9 cellular contexts compared by ENCODE assay signal in the genomic region with DNA sequence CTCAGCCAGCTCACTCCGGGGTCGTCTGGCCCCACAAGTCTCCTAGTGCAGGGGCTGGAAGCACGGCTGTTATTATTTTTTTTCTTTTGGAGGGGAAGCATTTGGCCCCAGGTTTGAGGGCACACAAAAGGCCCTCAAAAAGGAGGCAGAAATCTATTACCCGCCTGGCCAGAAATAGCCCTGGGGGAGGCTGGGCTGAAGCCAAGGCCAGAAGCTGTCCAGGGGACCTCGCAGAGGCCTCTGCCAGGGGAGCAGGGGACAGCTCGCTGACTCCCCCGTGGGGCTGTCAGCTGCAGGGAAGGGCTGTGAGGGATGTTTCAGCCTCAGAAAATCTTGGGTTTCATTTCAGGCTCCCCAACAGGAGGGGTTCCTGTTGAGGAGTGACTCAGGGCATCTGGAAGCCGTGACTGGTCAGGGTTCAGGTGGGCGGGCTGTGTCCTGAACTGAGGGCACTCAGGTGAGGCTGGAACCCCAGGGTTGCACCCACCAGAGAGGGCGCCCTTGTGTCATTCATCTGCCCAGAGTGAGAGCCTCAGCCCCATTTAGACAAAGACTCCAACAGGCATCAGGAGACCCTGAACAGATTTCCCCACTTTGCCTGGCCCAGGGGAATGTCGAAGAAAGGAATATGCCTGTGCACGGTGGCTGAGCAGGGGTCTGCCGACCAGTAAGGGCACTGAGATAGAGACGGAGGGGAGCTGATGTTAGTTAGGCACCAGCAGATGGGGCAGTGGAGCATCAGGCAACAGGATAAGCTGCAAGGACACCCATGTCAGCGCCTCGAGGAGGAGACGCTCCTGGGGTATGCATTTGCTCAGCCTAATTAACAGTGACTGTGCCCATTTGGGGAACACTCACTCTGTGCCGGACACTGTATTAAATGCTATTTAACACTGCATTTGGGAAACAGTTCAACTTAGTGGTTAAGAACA. TPM values are rescaled to one million over a fixed set of nuclear protein-coding genes. Genes with fewer than 3 reads are reported as not detected.
DNase-seq lines count a peak whose midpoint lies in the region; ATAC-seq and TF ChIP-seq lines count a peak whose summit lies in the region.
"Had no signal": no experiment of that assay in that cellular context is flagged by ENCODE, and none has a peak within 500 bp of the region (broad histone marks: within the 10 kb centered on the region; RNA-seq: fewer than 3 reads in every experiment).

No MANE protein-coding gene starts in this region.

- H3K27me3 Mint-ChIP-seq in naive thymus-derived CD4-positive, alpha-beta T cell: peaks cover 3 to 70% (median 38%) of the 10 kb centered on the region in 5 donors

- no peaks in the 10 kb centered on the region for H3K36me3 Mint-ChIP-seq in naive thymus-derived CD4-positive, alpha-beta T cell

- H3K9me3 ChIP-seq in SJSA1 (replicated peaks): no peaks in the 10 kb centered on the region
- H3K9me3 ChIP-seq in naive thymus-derived CD4-positive, alpha-beta T cell (ENCODE audit: control insufficient read depth in 2 of 3, low read length in 3 of 3): no peaks in the 10 kb centered on the region

- ATAC-seq in GM21423 (IDR thresholded peaks at IDR 0.05; ENCODE audit: unreplicated experiment): no peak
- no peak for ATAC-seq in naive thymus-derived CD4-positive, alpha-beta T cell

- peaks cover 0 to 13% (median 2%) of the 10 kb centered on the region in 11 donors for H3K9me3 Mint-ChIP-seq in naive thymus-derived CD4-positive, alpha-beta T cell

- POLR2A ChIA-PET in naive thymus-derived CD4-positive, alpha-beta T cell (lab: Charles Lee): no interaction called here

- no peak overlapping the region for H3K27ac Mint-ChIP-seq in naive thymus-derived CD4-positive, alpha-beta T cell

- CTCF ChIA-PET in naive thymus-derived CD4-positive, alpha-beta T cell (lab: Charles Lee): interaction anchor here (1.2 kb wide), 1 partner anchor 8 kb away, joined by 3 read pairs; no protein-coding TSS in a partner anchor

- H3K4me1 Mint-ChIP-seq in naive thymus-derived CD4-positive, alpha-beta T cell: peaks cover 0 to 2% (median 0%) of the 10 kb centered on the region in 7 donors

- 0 out of 2 replicates have a peak, but pooled peaks cover 2% of the 10 kb centered on the region for H3K27me3 ChIP-seq in SJSA1 (replicated peaks)
- no peaks in the 10 kb centered on the region for H3K27me3 ChIP-seq in naive thymus-derived CD4-positive, alpha-beta T cell (ENCODE audit: control insufficient read depth in 2 of 2, insufficient read depth in 2 of 2, low read length in 2 of 2)

- intact Hi-C loops in naive thymus-derived CD4-positive, alpha-beta T cell (cut with micrococcal nuclease): no loop called here

- no peaks in the 10 kb centered on the region for H3K4me1 ChIP-seq in SJSA1 (replicated peaks)
- H3K4me1 ChIP-seq in naive thymus-derived CD4-positive, alpha-beta T cell (ENCODE audit: control insufficient read depth in 2 of 2, insufficient read depth in 2 of 2, low read length in 2 of 2): no peaks in the 10 kb centered on the region

- no peak overlapping the region for H3K27ac ChIP-seq in 22Rv1
- H3K27ac ChIP-seq in SJSA1: no peak overlapping the region
- H3K27ac ChIP-seq in naive thymus-derived CD4-positive, alpha-beta T cell (ENCODE audit: low read depth, low read length): no peak overlapping the region

- H3K4me3 Mint-ChIP-seq in naive thymus-derived CD4-positive, alpha-beta T cell: no peak overlapping the region

- DNase-seq in SJSA1 (ENCODE audit: low read depth in 1 of 2, low spot score in 2 of 2) (peak; percentile 5 to 27), fibroblast of pulmonary artery (ENCODE audit: low read depth) (peak; percentile 4), NCI-H774 (lab: John Stamatoyannopoulos, UW) (no peak), GM03348 (ENCODE audit: low spot score) (no peak)
- DNase-seq in naive thymus-derived CD4-positive, alpha-beta T cell: no peak
- DNase-seq: hypothalamus had no signal

- no peaks in the 10 kb centered on the region; the same call in 1 of the 2 replicates for H3K36me3 ChIP-seq in SJSA1
- no peaks in the 10 kb centered on the region for H3K36me3 ChIP-seq in naive thymus-derived CD4-positive, alpha-beta T cell (ENCODE audit: control insufficient read depth in 2 of 3, insufficient read depth in 3 of 3, low read length in 3 of 3)

- no peak overlapping the region for H3K4me3 ChIP-seq in SJSA1
- no peak overlapping the region for H3K4me3 ChIP-seq in fibroblast of pulmonary artery (replicated peaks; ENCODE audit: low read depth, low read length)
- no peak overlapping the region for H3K4me3 ChIP-seq in naive thymus-derived CD4-positive, alpha-beta T cell (ENCODE audit: low read length)

- TF ChIP-seq CTCF in 22Rv1 (IDR thresholded peaks at IDR 0.05) (peak; percentile 60), GM12872 (IDR thresholded peaks at IDR 0.05; ENCODE audit: insufficient read depth, low read depth, low read length) (peak; percentile 23; the same call in 1 of the 3 replicates), fibroblast of pulmonary artery (IDR thresholded peaks at IDR 0.05; ENCODE audit: low read length, missing control alignments) (peak; percentile 17)

RNA-seq across cellular contexts. Expression of a gene that starts 43.5 kb away (rescaled TPM):
- total RNA-seq in SJSA1 (2014; rRNA removed; shearing (Covaris generic)): 0.05 TPM in 1 of 2 replicates, not detected in the other
- not detected for total RNA-seq in naive thymus-derived CD4-positive, alpha-beta T cell
- polyA plus RNA-seq in naive thymus-derived CD4-positive, alpha-beta T cell: not detected

Comparison
In these comparisons a context has a peak if more than half of its experiments do, and no peak if none do; other contexts are left out.
1. DNase-seq: peak in SJSA1 (2 of 2) and fibroblast of pulmonary artery (single experiment); none in NCI-H774 (single experiment), naive thymus-derived CD4-positive, alpha-beta T cell (0 of 9) and GM03348 (single experiment).
2. Peak in every context shown above with its lines, with median percentiles within 50 percentile points of each other: CTCF ChIP-seq.